In genomic region chr16:28538733-28539596, GRCh38 we compare ENCODE assay signal across 8 cellular contexts. TPM values are rescaled to one million over a fixed set of nuclear protein-coding genes. Genes with fewer than 3 reads are reported as not detected.
DNase-seq lines count a peak whose midpoint lies in the region; ATAC-seq and TF ChIP-seq lines count a peak whose summit lies in the region.

Gene NUPR1, minus strand, starts transcription at chr16:28538974. Its CDS starts 67 bp downstream, at chr16:28538907.

- no peak within 1 kb of the TSS for H3K23ac ChIP-seq in neuronal stem cell (ENCODE audit: low read depth, low read length, poor library complexity)

- no peak for ATAC-seq in CD4-positive, alpha-beta T cell (ENCODE audit: poor library complexity)
- ATAC-seq in GM18907 (IDR thresholded peaks at IDR 0.05; ENCODE audit: unreplicated experiment) (no peak), GM18520 (IDR thresholded peaks at IDR 0.05; ENCODE audit: unreplicated experiment) (no peak)
- ATAC-seq in CD8-positive, alpha-beta T cell, result no peak

- no peaks in the 10 kb centered on the region for H3K36me3 ChIP-seq in neuronal stem cell (replicated peaks in 1 of 2; ENCODE audit: control insufficient read depth in 2 of 2, insufficient read depth in 2 of 2, low read length in 2 of 2)
- no peaks in the 10 kb centered on the region for H3K36me3 ChIP-seq in CD8-positive, alpha-beta T cell (ENCODE audit: insufficient read depth, low read length)

- no peak within 1 kb of the TSS for H4K8ac ChIP-seq in neuronal stem cell (ENCODE audit: low read depth, low read length)

- peaks cover 0 to 4% of the 10 kb centered on the region in 2 donors for H3K4me1 ChIP-seq in neuronal stem cell (ENCODE audit: control insufficient read depth in 2 of 2, insufficient read depth in 1 of 2, low read depth in 1 of 2, low read length in 2 of 2)
- peaks cover 15% of the 10 kb centered on the region for H3K4me1 ChIP-seq in CD8-positive, alpha-beta T cell (ENCODE audit: insufficient read depth, low read length)

- no peak within 1 kb of the TSS for H3K4me2 ChIP-seq in neuronal stem cell (ENCODE audit: insufficient read depth, low read length, poor library complexity, severe bottlenecking)

- H3K14ac ChIP-seq in neuronal stem cell (ENCODE audit: low read length), result no peak within 1 kb of the TSS

- no peaks in the 10 kb centered on the region for H3K27me3 ChIP-seq in CD4-positive, alpha-beta T cell (ENCODE audit: control insufficient read depth, insufficient read depth, low read length)
- H3K27me3 ChIP-seq in neuronal stem cell (ENCODE audit: control insufficient read depth in 3 of 3, insufficient read depth in 3 of 3, low read depth in 1 of 3, low read length in 3 of 3), result no peaks in the 10 kb centered on the region
- no peaks in the 10 kb centered on the region for H3K27me3 ChIP-seq in CD8-positive, alpha-beta T cell (ENCODE audit: insufficient read depth, low read length)

- H2AFZ ChIP-seq in neuronal stem cell (ENCODE audit: low read length), result peak within 1 kb of the TSS; percentile 81

- no peaks in the 10 kb centered on the region for H3K36me3 Mint-ChIP-seq in CD4-positive, alpha-beta T cell (ENCODE audit: low read depth)
- H3K36me3 Mint-ChIP-seq in CD8-positive, alpha-beta T cell, result no peaks in the 10 kb centered on the region

- no peak within 1 kb of the TSS for H3K4me3 Mint-ChIP-seq in CD4-positive, alpha-beta T cell
- H3K4me3 Mint-ChIP-seq in CD8-positive, alpha-beta T cell, result no peak within 1 kb of the TSS

- peak within 1 kb of the TSS; percentile 19 for H3K18ac ChIP-seq in neuronal stem cell (ENCODE audit: low read length)

- H2AK5ac ChIP-seq in neuronal stem cell (ENCODE audit: low read depth, low read length), result peak within 1 kb of the TSS; percentile 95

- POLR2A ChIA-PET in CD4-positive, alpha-beta T cell (lab: Charles Lee), result no interaction called here
- POLR2A ChIA-PET in CD8-positive, alpha-beta T cell (lab: Charles Lee), result no interaction called here

- no peak within 1 kb of the TSS for H2BK120ac ChIP-seq in neuronal stem cell (ENCODE audit: low read depth, low read length)

- intact Hi-C loops in CD4-positive, alpha-beta T cell (cut with DNase I, micrococcal nuclease), result no loop called here
- intact Hi-C loops in CD8-positive, alpha-beta T cell (cut with DNase I, micrococcal nuclease), result no loop called here

- peak within 1 kb of the TSS; percentile 64 for H3K27ac Mint-ChIP-seq in CD4-positive, alpha-beta T cell
- H3K27ac Mint-ChIP-seq in CD8-positive, alpha-beta T cell, result no peak within 1 kb of the TSS

- TF ChIP-seq CTCF in CD4-positive, alpha-beta T cell (IDR thresholded peaks at IDR 0.05), result no peak
- no peak for TF ChIP-seq CTCF in fibroblast of mammary gland (conservative IDR thresholded peaks at IDR 0.05; ENCODE audit: control insufficient read depth, insufficient read depth, low read depth, low read length)
- no peak for TF ChIP-seq CTCF in CD8-positive, alpha-beta T cell (IDR thresholded peaks at IDR 0.05)

- WGBS in neuronal stem cell (ENCODE audit: extremely low coverage in 2 of 2, insufficient read length in 2 of 2, insufficient replicate concordance in 1 of 2), 2 donors, result no CpG with 5 or more reads among the region's 22 CpGs

- peaks cover 2% of the 10 kb centered on the region for H3K9me3 Mint-ChIP-seq in CD4-positive, alpha-beta T cell
- peaks cover 6% of the 10 kb centered on the region for H3K9me3 Mint-ChIP-seq in CD8-positive, alpha-beta T cell

- CTCF ChIA-PET in CD4-positive, alpha-beta T cell (lab: Charles Lee), result no interaction called here
- CTCF ChIA-PET in CD8-positive, alpha-beta T cell (lab: Charles Lee), result interaction anchor here (0.8 kb wide), 1 partner anchor 11 kb away, joined by 3 read pairs; no protein-coding TSS in a partner anchor

- no peak within 1 kb of the TSS for H2BK12ac ChIP-seq in neuronal stem cell (ENCODE audit: low read length)

- H3K9me3 ChIP-seq in CD4-positive, alpha-beta T cell (ENCODE audit: control insufficient read depth, low read length), result no peaks in the 10 kb centered on the region
- H3K9me3 ChIP-seq in neuronal stem cell (replicated peaks in 1 of 2; ENCODE audit: control insufficient read depth in 2 of 2, insufficient read depth in 1 of 2, low read depth in 1 of 2, low read length in 2 of 2), result no peaks in the 10 kb centered on the region
- H3K9me3 ChIP-seq in CD8-positive, alpha-beta T cell (ENCODE audit: low read length), result no peaks in the 10 kb centered on the region

- H2BK5ac ChIP-seq in neuronal stem cell (ENCODE audit: low read length), result no peak within 1 kb of the TSS

- no peak within 1 kb of the TSS for H2BK15ac ChIP-seq in neuronal stem cell (ENCODE audit: low read length)

- DNase-seq in CD4-positive, alpha-beta T cell, result no peak
- DNase-seq in RKO (ENCODE audit: low spot score) (peak; percentile 26), fibroblast of mammary gland (ENCODE audit: low read depth) (peak; percentile 99), neuronal stem cell (ENCODE audit: low spot score) (no peak), NCI-H524 (lab: John Stamatoyannopoulos, UW) (no peak)
- DNase-seq in CD8-positive, alpha-beta T cell, result no peak

- H3K27ac ChIP-seq in CD4-positive, alpha-beta T cell (ENCODE audit: low read depth, low read length), result no peak within 1 kb of the TSS
- H3K27ac ChIP-seq in neuronal stem cell (replicated peaks; ENCODE audit: low read length), result no peak within 1 kb of the TSS
- H3K27ac ChIP-seq in CD8-positive, alpha-beta T cell (ENCODE audit: low read depth, low read length), result no peak within 1 kb of the TSS

- H3K79me1 ChIP-seq in neuronal stem cell (ENCODE audit: low read depth, low read length), result peaks cover 1% of the 10 kb centered on the region

- peaks cover 43% of the 10 kb centered on the region for H3K4me1 Mint-ChIP-seq in CD4-positive, alpha-beta T cell (ENCODE audit: low read depth)
- H3K4me1 Mint-ChIP-seq in CD8-positive, alpha-beta T cell (ENCODE audit: low read depth), result peaks cover 31% of the 10 kb centered on the region

- H3K9ac ChIP-seq in neuronal stem cell (ENCODE audit: low read depth, low read length, poor library complexity), result peak within 1 kb of the TSS; percentile 72

- H3K4me3 ChIP-seq in fibroblast of mammary gland (ENCODE audit: control insufficient read depth, low read depth, low read length), result peak within 1 kb of the TSS; percentile 75
- no peak within 1 kb of the TSS for H3K4me3 ChIP-seq in neuronal stem cell (ENCODE audit: low read length in 2 of 2)
- no peak within 1 kb of the TSS for H3K4me3 ChIP-seq in CD8-positive, alpha-beta T cell (ENCODE audit: low read depth, low read length)

- H3K27me3 Mint-ChIP-seq in CD4-positive, alpha-beta T cell, result no peaks in the 10 kb centered on the region
- H3K27me3 Mint-ChIP-seq in CD8-positive, alpha-beta T cell (ENCODE audit: low read depth), result no peaks in the 10 kb centered on the region

- no peak within 1 kb of the TSS for H4K91ac ChIP-seq in neuronal stem cell (ENCODE audit: low read depth, low read length, poor library complexity)

- peak within 1 kb of the TSS; percentile 1 for H3K4ac ChIP-seq in neuronal stem cell (ENCODE audit: low read length)

RNA-seq across cellular contexts. Expression of gene NUPR1, which starts in this region (rescaled TPM):
- total RNA-seq in CD4-positive, alpha-beta T cell, result not detected
- polyA plus RNA-seq in neuronal stem cell (2013, experiment 1 of 2), result 0.06 TPM
- polyA plus RNA-seq in neuronal stem cell (2013, experiment 2 of 2), result 0.01 TPM
- total RNA-seq in CD8-positive, alpha-beta T cell, result not detected

Comparison
In these comparisons a context has a peak if more than half of its experiments do, and no peak if none do; other contexts are left out.
1. DNase-seq: peak in RKO (single experiment) and fibroblast of mammary gland (single experiment); none in CD4-positive, alpha-beta T cell (0 of 10), neuronal stem cell (single experiment), CD8-positive, alpha-beta T cell (0 of 7) and NCI-H524 (0 of 2).